8 cellular contexts compared by ENCODE assay signal in the genomic region with DNA sequence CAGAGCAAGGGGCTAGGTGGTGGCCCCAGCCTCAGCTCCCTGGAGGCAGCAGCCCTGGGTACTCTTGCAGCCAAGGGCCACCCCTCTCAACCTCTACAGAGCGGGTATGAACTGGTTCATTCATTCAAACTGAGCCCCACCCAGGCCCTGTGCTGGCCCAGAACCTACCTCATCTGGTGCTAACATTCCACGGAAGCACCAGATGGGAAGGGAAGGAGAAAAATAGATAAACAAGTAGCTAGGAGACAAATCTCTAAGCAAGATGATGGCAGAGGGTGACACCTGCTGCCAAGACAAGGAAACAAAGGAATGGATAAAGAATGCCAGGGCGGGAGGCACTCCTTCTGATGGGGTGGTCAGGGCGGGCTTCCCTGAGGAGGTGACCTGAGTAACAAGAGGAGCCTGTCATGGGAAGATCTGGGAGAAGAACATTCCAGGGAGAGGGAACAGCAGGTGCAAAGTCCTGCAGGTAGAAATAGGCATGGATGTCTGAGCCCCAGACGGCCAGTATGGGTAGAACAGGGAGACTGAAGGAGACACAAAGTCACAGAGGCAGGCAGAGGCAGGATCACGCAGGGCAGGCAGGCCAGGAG. TPM values are rescaled to one million over a fixed set of nuclear protein-coding genes. Genes with fewer than 3 reads are reported as not detected.
DNase-seq lines count a peak whose midpoint lies in the region; ATAC-seq and TF ChIP-seq lines count a peak whose summit lies in the region.

No MANE protein-coding gene starts in this region.

- no peak for TF ChIP-seq POLR2A in transverse colon (IDR thresholded peaks at IDR 0.05)

- no peaks in the 10 kb centered on the region for H3K4me1 ChIP-seq in mammary epithelial cell (ENCODE audit: insufficient read depth, low read length)
- no peaks in the 10 kb centered on the region for H3K4me1 ChIP-seq in RWPE2 (ENCODE audit: insufficient read depth, poor library complexity, severe bottlenecking)
- peaks cover 35 to 64% (median 47%) of the 10 kb centered on the region in 4 donors for H3K4me1 ChIP-seq in transverse colon

- CTCF ChIA-PET in MCF 10A (lab: Yijun Ruan, JAX) (interaction anchor here (0.6 to 1.1 kb wide), 4 partner anchors 11 to 286 kb away, joined by 3 to 4 read pairs (median 3); a partner anchor contains a TSS), mammary epithelial cell (lab: Charles Lee; ENCODE audit: low non-redundant PET) (interaction anchor here (0.6 kb wide), 1 partner anchor 322 kb away, joined by 3 read pairs; no protein-coding TSS in a partner anchor)

- POLR2A ChIA-PET in MCF 10A (lab: Yijun Ruan, JAX): interaction anchor here (0.6 to 1.2 kb wide), 4 partner anchors 9 to 1098 kb away, joined by 3 read pairs; no protein-coding TSS in a partner anchor

- H2AFZ ChIP-seq in mammary epithelial cell (ENCODE audit: low read depth, low read length): no peak overlapping the region

- dilution Hi-C loops in mammary epithelial cell (cut with HindIII; ENCODE audit: low sequenced_read_pairs): no loop called here

- H3K27me3 ChIP-seq in mammary epithelial cell (ENCODE audit: insufficient read depth, low read length) (no peaks in the 10 kb centered on the region), RWPE2 (ENCODE audit: insufficient read depth, poor library complexity, severe bottlenecking) (no peaks in the 10 kb centered on the region), transverse colon (no peaks in the 10 kb centered on the region)

- no peaks in the 10 kb centered on the region for H3K27me3 Mint-ChIP-seq in MCF 10A (ENCODE audit: insufficient read depth, unreplicated experiment)

- in situ Hi-C loops in mammary epithelial cell (cut with MboI; ENCODE audit: low sequenced_read_pairs in 2 of 2) (loop anchor here in 1 of 2 donors (10.0 kb wide), 1 partner anchor 306 kb away; no protein-coding TSS in a partner anchor), transverse colon (cut with MboI; ENCODE audit: low pct_ligation_motif_present in 1 of 4, low pct_unique_long_range_greater_than_20kb in 1 of 4, low sequenced_read_pairs in 3 of 4) (loop anchor here in 3 of 4 donors (25.0 kb wide), 2 partner anchors 123 to 323 kb away; a partner anchor contains a TSS)

- H3K9me3 ChIP-seq in mammary epithelial cell (replicated peaks; ENCODE audit: insufficient read depth, low read length): no peaks in the 10 kb centered on the region
- no peaks in the 10 kb centered on the region for H3K9me3 ChIP-seq in RWPE2 (ENCODE audit: severe bottlenecking)
- no peaks in the 10 kb centered on the region for H3K9me3 ChIP-seq in transverse colon

- H3K27ac ChIP-seq in mammary epithelial cell (ENCODE audit: insufficient read depth, low read depth, low read length) (no peak overlapping the region), RWPE2 (ENCODE audit: poor library complexity, severe bottlenecking) (no peak overlapping the region), transverse colon (peak overlapping the region in 3 of 4 donors; percentile 4 to 27 (median 6))

- H3K36me3 Mint-ChIP-seq in MCF 10A (ENCODE audit: insufficient read depth, unreplicated experiment): peaks cover 16% of the 10 kb centered on the region

- peak; percentile 24; the same call in 2 of the 3 replicates for ATAC-seq in RWPE2 (ENCODE audit: low read depth)
- ATAC-seq in GM21360 (IDR thresholded peaks at IDR 0.05; ENCODE audit: unreplicated experiment): no peak
- no peak for ATAC-seq in HG02610 (IDR thresholded peaks at IDR 0.05; ENCODE audit: unreplicated experiment)
- no peak for ATAC-seq in HG02970 (IDR thresholded peaks at IDR 0.05; ENCODE audit: low FRiP score, unreplicated experiment)

- H3K4me2 ChIP-seq in mammary epithelial cell (ENCODE audit: insufficient read depth, low read depth, low read length): no peak overlapping the region

- WGBS in mammary epithelial cell (ENCODE audit: low coverage, missing lambda C conversion rate): 72% methylated on average over 4 of the region's 6 CpGs
- 49 to 60% methylated on average over 1 to 6 of the region's 6 CpGs for WGBS in transverse colon (ENCODE audit: low coverage in 1 of 2), 2 donors

- H3K36me3 ChIP-seq in mammary epithelial cell (ENCODE audit: insufficient read depth, low read length): peaks cover 6% of the 10 kb centered on the region
- peaks cover 31% of the 10 kb centered on the region for H3K36me3 ChIP-seq in RWPE2 (ENCODE audit: low read depth)
- no peaks in the 10 kb centered on the region for H3K36me3 ChIP-seq in transverse colon

- no peaks in the 10 kb centered on the region for H3K9me3 Mint-ChIP-seq in MCF 10A (ENCODE audit: unreplicated experiment)

- no peak overlapping the region for H3K4me3 ChIP-seq in mammary epithelial cell (replicated peaks in 1 of 3; ENCODE audit: insufficient read depth in 1 of 3, low read depth in 2 of 3, low read length in 3 of 3)
- H3K4me3 ChIP-seq in RWPE2 (ENCODE audit: severe bottlenecking): no peak overlapping the region
- H3K4me3 ChIP-seq in fibroblast of the aortic adventitia (ENCODE audit: low read depth, low read length): no peak overlapping the region
- H3K4me3 ChIP-seq in transverse colon: no peak overlapping the region

- H3K27ac Mint-ChIP-seq in MCF 10A (ENCODE audit: low read depth, unreplicated experiment): peak overlapping the region; percentile 68

- intact Hi-C loops in MCF 10A (cut with micrococcal nuclease) (no loop called here), mammary epithelial cell (cut with micrococcal nuclease) (loop anchor here (10.0 kb wide), 1 partner anchor 406 kb away; no protein-coding TSS in a partner anchor), transverse colon (cut with DNase I; ENCODE audit: low total_unique reads) (no loop called here)

- no peaks in the 10 kb centered on the region for H3K79me2 ChIP-seq in mammary epithelial cell (ENCODE audit: insufficient read depth, low read length)

- H3K9ac ChIP-seq in mammary epithelial cell (ENCODE audit: insufficient read depth, low read length): no peak overlapping the region

- DNase-seq in MCF 10A (ENCODE audit: unreplicated experiment): peak; percentile 39
- DNase-seq in mammary epithelial cell: no peak
- DNase-seq in RWPE2 (ENCODE audit: low spot score): no peak
- DNase-seq in fibroblast of the aortic adventitia (ENCODE audit: low read depth): peak; percentile 48
- DNase-seq in transverse colon: peak; percentile 47

- peaks cover 8% of the 10 kb centered on the region for H3K4me1 Mint-ChIP-seq in MCF 10A (ENCODE audit: insufficient read depth, unreplicated experiment)

- no peak for TF ChIP-seq EP300 in transverse colon (IDR thresholded peaks at IDR 0.05; ENCODE audit: low read depth)

- no TSS peak for BruUV-seq in MCF 10A (replicated peaks; lab: Mats Ljungman, UMichigan)
- no TSS peak for BruUV-seq in mammary epithelial cell (replicated peaks; lab: Mats Ljungman, UMichigan)

- no peak overlapping the region for H3K4me3 Mint-ChIP-seq in MCF 10A (ENCODE audit: unreplicated experiment)

- H4K20me1 ChIP-seq in mammary epithelial cell (ENCODE audit: insufficient read depth, low read length): no peaks in the 10 kb centered on the region

- TF ChIP-seq CTCF in MCF 10A (IDR thresholded peaks at IDR 0.05; ENCODE audit: unreplicated experiment) (peak; percentile 31), mammary epithelial cell (conservative IDR thresholded peaks at IDR 0.05 in 1 of 2, IDR thresholded peaks at IDR 0.05 in 1 of 2; ENCODE audit: extremely low read depth in 1 of 2, insufficient read depth in 1 of 2, low read depth in 1 of 2, low read length in 2 of 2) (peak in 1 of 2 donors; percentile 45), RWPE2 (IDR thresholded peaks at IDR 0.05; ENCODE audit: poor library complexity, severe bottlenecking) (peak; percentile 37), fibroblast of the aortic adventitia (IDR thresholded peaks at IDR 0.05; ENCODE audit: insufficient read depth, low read length) (no peak), transverse colon (IDR thresholded peaks at IDR 0.05) (peak in 3 of 5 experiments; percentile 15 to 48 (median 24))

RNA-seq across cellular contexts. Expression of a gene that starts 6.1 kb away (rescaled TPM):
- total RNA-seq in MCF 10A (2022) (36.3 and 39.5 TPM in 2 replicates), mammary epithelial cell (10 to 100 TPM; 14.3 to 19.6 TPM), fibroblast of the aortic adventitia (ENCODE audit: low replicate concordance) (24.4 and 37.1 TPM in 2 replicates), transverse colon (10 to 100 TPM; 16.7 to 66.1 (median 47.3) TPM)
- 21.9 TPM for polyA plus RNA-seq in mammary epithelial cell
- 50.2 TPM for polyA minus RNA-seq in mammary epithelial cell

RNA-seq across cellular contexts. Expression of a gene that starts 11.3 kb away (rescaled TPM):
- total RNA-seq in MCF 10A (2022): 16.5 and 17.6 TPM in 2 replicates
- 10 to 100 TPM; 28.8 to 29.5 TPM for total RNA-seq in mammary epithelial cell
- 26.6 TPM for polyA plus RNA-seq in mammary epithelial cell
- polyA minus RNA-seq in mammary epithelial cell: 14.6 TPM
- total RNA-seq in fibroblast of the aortic adventitia (ENCODE audit: low replicate concordance): 26.5 and 85.0 TPM in 2 replicates
- total RNA-seq in transverse colon: 10 to 100 TPM; 41.0 to 80.4 (median 75.7) TPM

RNA-seq across cellular contexts. Expression of a gene that starts 19.9 kb away (rescaled TPM):
- total RNA-seq in MCF 10A (2022): 4.0 and 5.7 TPM in 2 replicates
- 10 to 100 TPM in 1 of 2 donors, 1 to 10 TPM in 1; 6.7 to 11.8 TPM for total RNA-seq in mammary epithelial cell
- polyA plus RNA-seq in mammary epithelial cell: 4.4 TPM
- polyA minus RNA-seq in mammary epithelial cell: 0.41 TPM
- 1.6 and 2.6 TPM in 2 replicates for total RNA-seq in fibroblast of the aortic adventitia (ENCODE audit: low replicate concordance)
- total RNA-seq in transverse colon: 1 to 10 TPM in 1 of 4 donors, not detected in 3; 4.6 TPM

RNA-seq across cellular contexts. Expression of a gene that starts 26.9 kb away (rescaled TPM):
- total RNA-seq in MCF 10A (2022) (41.5 and 41.8 TPM in 2 replicates), mammary epithelial cell (10 to 100 TPM; 10.0 to 48.7 TPM), fibroblast of the aortic adventitia (ENCODE audit: low replicate concordance) (7.0 and 19.9 TPM in 2 replicates), transverse colon (100 to 1,000 TPM in 1 of 4 donors, 10 to 100 TPM in 3; 20.6 to 249 (median 26.3) TPM)
- polyA plus RNA-seq in mammary epithelial cell: 45.2 TPM
- polyA minus RNA-seq in mammary epithelial cell: 74.8 TPM

RNA-seq across cellular contexts. Expression of a gene that starts 33.2 kb away (rescaled TPM):
- total RNA-seq in MCF 10A (2022): 75.9 and 94.3 TPM in 2 replicates
- total RNA-seq in mammary epithelial cell: 10 to 100 TPM; 42.0 to 57.9 TPM
- polyA plus RNA-seq in mammary epithelial cell: 65.8 TPM
- 52.1 TPM for polyA minus RNA-seq in mammary epithelial cell
- total RNA-seq in fibroblast of the aortic adventitia (ENCODE audit: low replicate concordance): 75.6 and 121 TPM in 2 replicates
- 100 to 1,000 TPM in 1 of 4 donors, 10 to 100 TPM in 3; 24.7 to 110 (median 62.4) TPM for total RNA-seq in transverse colon

Comparison
In these comparisons a context has a peak if more than half of its experiments do, and no peak if none do; other contexts are left out.
1. DNase-seq: peak in MCF 10A (single experiment), fibroblast of the aortic adventitia (single experiment) and transverse colon (single experiment); none in mammary epithelial cell (single experiment) and RWPE2 (single experiment).
2. H3K27ac ChIP-seq: peak in transverse colon (3 of 4); none in mammary epithelial cell (single experiment) and RWPE2 (single experiment).